9 cellular contexts compared by ENCODE assay signal in the genomic region with DNA sequence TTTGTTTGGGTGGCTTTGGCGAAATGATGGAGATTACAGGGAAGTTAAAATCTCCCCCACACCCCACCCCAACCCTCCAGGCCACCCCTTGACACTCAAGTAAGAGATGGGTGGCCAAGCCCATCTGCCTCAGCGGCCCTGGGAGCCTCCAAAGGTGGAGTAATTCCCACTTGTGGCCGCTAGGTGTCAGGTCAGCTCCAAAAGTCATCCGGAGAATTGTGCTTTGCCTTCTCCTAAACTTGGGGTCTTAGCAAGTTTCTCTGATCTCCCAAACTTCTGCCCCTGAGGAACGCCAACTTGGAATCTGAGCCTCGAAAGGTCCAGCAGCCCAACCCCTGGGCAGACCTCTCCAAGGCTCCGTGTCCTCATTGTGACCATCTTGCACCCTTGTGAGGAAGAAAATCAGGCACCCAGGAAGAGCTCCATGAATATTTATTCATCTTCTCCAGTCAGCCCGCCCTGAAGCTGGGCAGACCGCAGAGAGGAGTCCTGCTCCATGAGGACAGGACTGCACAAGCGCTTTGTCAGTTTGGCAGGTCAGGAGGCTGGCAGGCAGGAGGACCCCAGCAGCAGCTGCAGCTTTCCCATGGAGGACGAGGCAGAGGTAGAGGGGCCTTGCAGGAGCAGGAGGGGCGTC. TPM values are rescaled to one million over a fixed set of nuclear protein-coding genes. Genes with fewer than 3 reads are reported as not detected.
A peak's percentile ranks its signal among the peaks of the same experiment; 100 is the strongest.
DNase-seq lines count a peak whose midpoint lies in the region; ATAC-seq and TF ChIP-seq lines count a peak whose summit lies in the region.
"Had no signal": no experiment of that assay in that cellular context is flagged by ENCODE, and none has a peak within 500 bp of the region (broad histone marks: within the 10 kb centered on the region; RNA-seq: fewer than 3 reads in every experiment).

No MANE protein-coding gene starts in this region.

- POLR2A ChIA-PET in RWPE1 (lab: Yijun Ruan, JAX; ENCODE audit: low non-redundant PET): interaction anchor here (0.6 kb wide), 1 partner anchor 152 kb away, joined by 3 read pairs; no protein-coding TSS in a partner anchor

- no TSS peak for BruUV-seq in Calu3 (replicated peaks; lab: Mats Ljungman, UMichigan)

- H3K36me3 Mint-ChIP-seq in Calu3 (ENCODE audit: insufficient read depth, unreplicated experiment): no peaks in the 10 kb centered on the region
- no peaks in the 10 kb centered on the region for H3K36me3 Mint-ChIP-seq in activated naive CD4-positive, alpha-beta T cell treated with anti-CD3 and anti-CD28 coated beads for 36 hours (ENCODE audit: low read depth)

- H3K9me3 Mint-ChIP-seq in Calu3 (ENCODE audit: low read depth, unreplicated experiment): no peaks in the 10 kb centered on the region
- no peaks in the 10 kb centered on the region for H3K9me3 Mint-ChIP-seq in activated naive CD4-positive, alpha-beta T cell treated with anti-CD3 and anti-CD28 coated beads for 36 hours

- CTCF ChIA-PET in Calu3 (lab: Charles Lee) (interaction anchor here (0.8 to 2.1 kb wide), 8 partner anchors 9 to 279 kb away, joined by 3 to 31 read pairs (median 4); no protein-coding TSS in a partner anchor), RWPE1 (lab: Yijun Ruan, JAX) (interaction anchor here (0.6 to 6.7 kb wide), 27 partner anchors 8 to 906 kb away, joined by 3 to 81 read pairs (median 4); a partner anchor contains a TSS)
- CTCF ChIA-PET in activated naive CD4-positive, alpha-beta T cell treated with anti-CD3 and anti-CD28 coated beads for 36 hours (lab: Charles Lee): interaction anchor here (0.7 to 20.6 kb wide), 21 partner anchors 9 to 278 kb away, joined by 3 to 692 read pairs (median 6); a partner anchor contains a TSS

- no peak overlapping the region for H3K27ac ChIP-seq in RWPE1

- TF ChIP-seq POLR2A in GM18505 (IDR thresholded peaks at IDR 0.05; ENCODE audit: borderline replicate concordance, extremely low read depth, insufficient read depth, insufficient read length): no peak

- no peak overlapping the region for H3K4me3 ChIP-seq in retinal pigment epithelial cell (ENCODE audit: low read length)

- H3K4me1 Mint-ChIP-seq in Calu3 (ENCODE audit: low read depth, unreplicated experiment): no peaks in the 10 kb centered on the region
- peaks cover 6% of the 10 kb centered on the region for H3K4me1 Mint-ChIP-seq in activated naive CD4-positive, alpha-beta T cell treated with anti-CD3 and anti-CD28 coated beads for 36 hours (ENCODE audit: low read depth)

- H3K27me3 Mint-ChIP-seq in Calu3 (ENCODE audit: unreplicated experiment): peaks cover 50% of the 10 kb centered on the region
- H3K27me3 Mint-ChIP-seq in activated naive CD4-positive, alpha-beta T cell treated with anti-CD3 and anti-CD28 coated beads for 36 hours (ENCODE audit: low read depth): no peaks in the 10 kb centered on the region

- ATAC-seq in GM21576 (IDR thresholded peaks at IDR 0.05; ENCODE audit: unreplicated experiment) (no peak), GM18505 (IDR thresholded peaks at IDR 0.05; ENCODE audit: unreplicated experiment) (no peak)

- DNase-seq in Calu3 (peak; percentile 67), HS-27A (ENCODE audit: low read depth) (peak; percentile 15), RWPE1 (ENCODE audit: low spot score) (peak; percentile 64), cardiac septum (ENCODE audit: low spot score) (peak; percentile 83), retinal pigment epithelial cell (ENCODE audit: low read depth) (no peak)
- DNase-seq in activated naive CD4-positive, alpha-beta T cell treated with anti-CD3 and anti-CD28 coated beads for 36 hours: peak; percentile 79

- no peak overlapping the region for H3K4me3 Mint-ChIP-seq in Calu3 (ENCODE audit: low read depth, unreplicated experiment)
- H3K4me3 Mint-ChIP-seq in activated naive CD4-positive, alpha-beta T cell treated with anti-CD3 and anti-CD28 coated beads for 36 hours: no peak overlapping the region

- intact Hi-C loops in Calu3 (cut with micrococcal nuclease; ENCODE audit: unreplicated experiment): loop anchor here (5.0 kb wide), 1 partner anchor 444 kb away; no protein-coding TSS in a partner anchor
- intact Hi-C loops in activated naive CD4-positive, alpha-beta T cell treated with anti-CD3 and anti-CD28 coated beads for 36 hours (cut with micrococcal nuclease): loop anchor here (1.0 kb wide), 1 partner anchor 221 kb away; no protein-coding TSS in a partner anchor
- intact Hi-C loops in cardiac septum (cut with DNase I): no loop called here

- no peak overlapping the region for H3K27ac Mint-ChIP-seq in Calu3 (ENCODE audit: unreplicated experiment)
- H3K27ac Mint-ChIP-seq in activated naive CD4-positive, alpha-beta T cell treated with anti-CD3 and anti-CD28 coated beads for 36 hours: no peak overlapping the region

- TF ChIP-seq CTCF in Calu3 (IDR thresholded peaks at IDR 0.05; ENCODE audit: unreplicated experiment) (peak; percentile 80), RWPE1 (conservative IDR thresholded peaks at IDR 0.05; ENCODE audit: low read depth) (peak; percentile 90), retinal pigment epithelial cell (conservative IDR thresholded peaks at IDR 0.05; ENCODE audit: low read depth, low read length) (peak; percentile 82)

RNA-seq across cellular contexts. Expression of a gene that starts 46.7 kb away (rescaled TPM):
- total RNA-seq in Calu3 (2022) (not detected in 2 replicates), cardiac septum (not detected)
- not detected for total RNA-seq in activated naive CD4-positive, alpha-beta T cell treated with anti-CD3 and anti-CD28 coated beads for 36 hours
- total RNA-seq: T-helper 1 cell treated with Interleukin-12 subunit alpha and Interleukin-12 subunit beta and Interleukin-4 antibody, amounts not matched to agents 30 ng/mL and 1 ng/mL, for 36 hours had no signal
